Comparison of ENCODE assay signal across 6 cellular contexts in the genomic region with DNA sequence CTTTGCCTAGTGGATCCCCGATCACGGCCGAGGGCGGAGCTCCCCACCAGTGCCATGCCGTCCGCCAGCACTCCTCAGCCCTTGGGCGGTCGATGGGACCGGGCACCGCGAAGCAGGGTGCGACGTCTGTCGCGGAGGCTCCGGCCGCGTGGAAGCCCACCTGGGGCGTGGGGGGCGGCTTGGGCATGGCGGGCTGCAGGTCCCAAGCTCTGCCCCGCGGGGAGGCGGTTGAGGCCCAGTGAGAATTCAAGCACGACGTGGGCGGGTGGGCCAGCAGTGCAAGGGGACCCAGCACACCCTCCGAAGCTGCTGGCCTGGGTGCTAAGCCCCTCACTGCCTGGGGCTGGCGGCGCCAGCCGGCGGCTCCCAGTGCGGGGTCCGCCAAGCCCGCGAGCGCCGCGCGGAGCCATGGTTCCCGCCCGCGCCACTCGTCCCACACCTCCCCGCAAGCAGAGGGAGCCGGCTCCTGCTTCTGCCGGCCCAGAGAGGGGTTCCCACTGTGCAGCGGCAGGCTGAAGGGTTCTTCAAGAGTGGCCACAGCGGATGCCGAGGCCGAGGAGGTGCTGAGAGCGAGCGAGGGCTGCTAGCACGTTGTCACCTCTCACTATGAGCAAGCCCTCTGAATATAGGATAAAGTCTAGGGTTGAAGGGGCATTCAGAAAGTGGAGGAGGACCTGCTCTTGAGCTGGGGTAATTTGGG.
"Had no signal": no experiment of that assay in that cellular context is flagged by ENCODE, and none has a peak within 500 bp of the region (broad histone marks: within the 10 kb centered on the region; RNA-seq: fewer than 3 reads in every experiment).

No MANE protein-coding gene starts in this region.

- H3K27ac Mint-ChIP-seq: GM23338, H9 had no signal

- H3K4me3 ChIP-seq: GM23338, K562 had no signal

- DNase-seq: H9, HCEC 1CT, IMR-90, KG1 had no signal

- ATAC-seq: GM23338, K562 had no signal

- H3K4me3 Mint-ChIP-seq: GM23338, H9 had no signal
